2 cellular contexts compared by ENCODE assay signal in genomic region chr3:139534444-139534812, GRCh38.
TF ChIP-seq lines count a peak whose summit lies in the region.

No MANE protein-coding gene starts in this region.

TF ChIP-seq in liver, 16 proteins besides CTCF, POLR2A, EP300 and RAD21:
- TF ChIP-seq ATF3 (IDR thresholded peaks at IDR 0.05) (no peak), NR2F2 (IDR thresholded peaks at IDR 0.05) (no peak), EGR1 (IDR thresholded peaks at IDR 0.05; ENCODE audit: low read depth in 2 of 2) (no peak), RXRA (IDR thresholded peaks at IDR 0.05) (no peak), YY1 (IDR thresholded peaks at IDR 0.05) (no peak), HNF4G (IDR thresholded peaks at IDR 0.05) (no peak), FOXA2 (IDR thresholded peaks at IDR 0.05) (no peak), ZBTB33 (IDR thresholded peaks at IDR 0.05) (no peak), GABPA (IDR thresholded peaks at IDR 0.05 in 1 of 2, conservative IDR thresholded peaks at IDR 0.05 in 1 of 2) (no peak), FOXA1 (IDR thresholded peaks at IDR 0.05) (no peak), TAF1 (conservative IDR thresholded peaks at IDR 0.05) (no peak), SP1 (IDR thresholded peaks at IDR 0.05) (no peak), HNF4A (conservative IDR thresholded peaks at IDR 0.05) (no peak), MAX (IDR thresholded peaks at IDR 0.05) (no peak), JUND (IDR thresholded peaks at IDR 0.05) (no peak), REST (IDR thresholded peaks at IDR 0.05) (no peak)

TF ChIP-seq in HepG2, 621 proteins besides CTCF, POLR2A, EP300 and RAD21:
- no peak for TF ChIP-seq ZNF512B (CRISPR knock-in tag; IDR thresholded peaks at IDR 0.05; ENCODE audit: borderline replicate concordance)
- TF ChIP-seq PCBP2 (optimal IDR thresholded peaks at IDR 0.05; ENCODE audit: low read depth, low read length, poor library complexity, severe bottlenecking): no peak
- no peak for TF ChIP-seq ARNTL (CRISPR knock-in tag; IDR thresholded peaks at IDR 0.05)
- no peak for TF ChIP-seq ZNF83 (CRISPR knock-in tag; IDR thresholded peaks at IDR 0.05; ENCODE audit: borderline replicate concordance)
TF ChIP-seq in HepG2: peak in this region for 0.
